Comparison of ENCODE assay signal across 23 cellular contexts in the genomic region with DNA sequence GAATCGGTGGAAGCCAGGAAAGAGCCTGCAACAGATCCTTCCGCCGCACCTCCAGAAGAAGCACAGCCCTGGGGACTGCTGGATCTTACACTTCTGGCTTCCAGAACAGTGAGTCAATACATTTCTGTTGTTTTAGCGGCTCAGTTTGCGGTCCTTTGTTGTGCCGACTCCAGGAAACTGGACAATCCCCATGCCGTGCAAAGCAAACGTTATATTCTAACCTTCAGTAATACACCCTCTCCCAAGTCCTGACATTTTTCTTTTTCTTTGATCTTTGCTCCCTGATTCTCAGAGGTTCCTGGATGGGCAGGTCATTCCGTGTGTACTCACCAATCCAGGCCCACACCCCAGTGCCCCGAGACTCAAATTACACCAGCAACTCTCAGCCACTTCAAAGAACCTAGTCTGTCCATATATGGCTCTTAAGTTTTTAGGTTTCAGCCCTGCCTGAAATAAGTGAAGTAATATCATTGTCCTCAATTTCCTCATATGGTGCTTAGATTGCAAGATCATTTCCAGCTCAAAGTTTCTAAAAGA.
A peak's percentile ranks its signal among the peaks of the same experiment; 100 is the strongest.
DNase-seq lines count a peak whose midpoint lies in the region; ATAC-seq, FAIRE-seq and TF ChIP-seq lines count a peak whose summit lies in the region.
"Had no signal": no experiment of that assay in that cellular context is flagged by ENCODE, and none has a peak within 500 bp of the region (broad histone marks: within the 10 kb centered on the region; RNA-seq: fewer than 3 reads in every experiment).

No MANE protein-coding gene starts in this region.

- H3K27me3 Mint-ChIP-seq in Caco-2 (ENCODE audit: insufficient read depth, unreplicated experiment) = no peaks in the 10 kb centered on the region
- H3K27me3 Mint-ChIP-seq: progenitor cell of endocrine pancreas had no signal

- no peak overlapping the region for H2BK15ac ChIP-seq in H1 (ENCODE audit: low read length)
- H2BK15ac ChIP-seq in mesenchymal stem cell (ENCODE audit: low read depth, poor library complexity, severe bottlenecking) = no peak overlapping the region

- no peak overlapping the region for H3K14ac ChIP-seq in H1 (ENCODE audit: insufficient read length)
- H3K14ac ChIP-seq in mesenchymal stem cell (ENCODE audit: low read length in 2 of 2) = no peak overlapping the region

- H3K9me3 Mint-ChIP-seq in Caco-2 (ENCODE audit: unreplicated experiment) = peaks cover 24% of the 10 kb centered on the region
- H3K9me3 Mint-ChIP-seq: T-helper 1 cell treated with Interleukin-12 subunit alpha and Interleukin-12 subunit beta and Interleukin-4 antibody, amounts not matched to agents 30 μg/mL and 1 μg/mL, for 36 hours had no signal

- FAIRE-seq in H1 (lab: Jason Lieb, UNC) = no peak

- TF ChIP-seq RAD21 in Ishikawa (IDR thresholded peaks at IDR 0.05; ENCODE audit: low read depth) (no peak), H1 (IDR thresholded peaks at IDR 0.05 in 1 of 2, conservative IDR thresholded peaks at IDR 0.05 in 1 of 2; ENCODE audit: low read depth in 2 of 2, low read length in 2 of 2) (no peak)

- H3K23ac ChIP-seq in H1 (ENCODE audit: insufficient read length) (no peak overlapping the region), mesenchymal stem cell (ENCODE audit: low read length in 2 of 2) (no peak overlapping the region)

- no peak overlapping the region for H4K8ac ChIP-seq in H1 (ENCODE audit: extremely low read depth, insufficient read depth, low read length)
- no peak overlapping the region for H4K8ac ChIP-seq in mesenchymal stem cell (ENCODE audit: low read length)

- H4K20me1 ChIP-seq in H1 (replicated peaks in 1 of 2; ENCODE audit: control insufficient read depth in 1 of 2, insufficient read depth in 2 of 2, low read length in 2 of 2) = no peaks in the 10 kb centered on the region
- no peaks in the 10 kb centered on the region for H4K20me1 ChIP-seq in OCI-LY7 (ENCODE audit: insufficient read depth, low read length)

- no peaks in the 10 kb centered on the region for H3K79me1 ChIP-seq in H1 (ENCODE audit: low read depth, low read length)
- no peaks in the 10 kb centered on the region for H3K79me1 ChIP-seq in mesenchymal stem cell (replicated peaks; ENCODE audit: low read length, poor library complexity, severe bottlenecking)

- TF ChIP-seq EP300 in Ishikawa (IDR thresholded peaks at IDR 0.05; ENCODE audit: borderline replicate concordance) = peak; percentile 34; the same call in 1 of the 2 replicates
- no peak for TF ChIP-seq EP300 in H1 (IDR thresholded peaks at IDR 0.05; ENCODE audit: borderline replicate concordance in 1 of 2, low read depth in 2 of 2, low read length in 2 of 2)

- H3K27ac ChIP-seq in H1 (ENCODE audit: low read depth, low read length) (no peak overlapping the region), mesenchymal stem cell (ENCODE audit: low read length, poor library complexity, severe bottlenecking) (peak overlapping the region; percentile 24), OCI-LY7 (ENCODE audit: low read depth, low read length, poor library complexity, severe bottlenecking) (no peak overlapping the region)
- H3K27ac ChIP-seq: ascending aorta, esophagus squamous epithelium, HL-60 had no signal

- no peak overlapping the region for H3K4me3 ChIP-seq in Caco-2 (ENCODE audit: low read depth, low read length)
- H3K4me3 ChIP-seq in H1 (ENCODE audit: extremely low read depth in 1 of 4, insufficient read depth in 2 of 4, low read depth in 3 of 4, low read length in 4 of 4) = no peak overlapping the region
- no peak overlapping the region for H3K4me3 ChIP-seq in mesenchymal stem cell (ENCODE audit: insufficient read depth in 1 of 2, low read depth in 1 of 2, low read length in 2 of 2)
- H3K4me3 ChIP-seq in OCI-LY7 (ENCODE audit: low read depth, low read length, poor library complexity, severe bottlenecking) = no peak overlapping the region
- H3K4me3 ChIP-seq: ascending aorta, esophagus squamous epithelium had no signal

- H3K79me2 ChIP-seq in H1 (ENCODE audit: control insufficient read depth in 1 of 2, insufficient read depth in 2 of 2, low read length in 2 of 2) (no peaks in the 10 kb centered on the region), OCI-LY7 (ENCODE audit: insufficient read depth, low read depth, low read length) (no peaks in the 10 kb centered on the region)

- peaks cover 5% of the 10 kb centered on the region for H3K36me3 Mint-ChIP-seq in Caco-2 (ENCODE audit: insufficient read depth, unreplicated experiment)
- H3K36me3 Mint-ChIP-seq: activated CD8-positive, alpha-beta memory T cell treated with anti-CD3 and anti-CD28 coated beads, Interleukin-2, amount 10 ng/mL, durations not matched to agents 7 days and 5 days; naive B cell had no signal

- H2AFZ ChIP-seq in H1 (ENCODE audit: low read length) (peak overlapping the region; percentile 98), mesenchymal stem cell (ENCODE audit: low read depth, low read length) (no peak overlapping the region), OCI-LY7 (ENCODE audit: low read length) (no peak overlapping the region)

- H2BK12ac ChIP-seq in H1 (ENCODE audit: low read depth, low read length) = no peak overlapping the region
- no peak overlapping the region for H2BK12ac ChIP-seq in mesenchymal stem cell (ENCODE audit: low read length in 2 of 2)

- H2BK120ac ChIP-seq in H1 (replicated peaks; ENCODE audit: low read depth, low read length) (no peak overlapping the region), mesenchymal stem cell (ENCODE audit: low read depth, low read length) (no peak overlapping the region)

- DNase-seq in Caco-2 = peak; percentile 74 to 81
- no peak for DNase-seq in H1 (ENCODE audit: low read depth in 1 of 2, low spot score in 2 of 2)
- DNase-seq in mesenchymal stem cell = no peak
- no peak for DNase-seq in activated CD8-positive, alpha-beta memory T cell treated with anti-CD3 and anti-CD28 coated beads, Interleukin-2, amount 50 U/mL, for 4 hours
- DNase-seq in stimulated activated CD4-positive, alpha-beta T cell treated with anti-CD3 and anti-CD28 coated beads, Interleukin-12 subunit alpha, Interleukin-12 subunit beta, amount 100 ng/mL, for 4 hours = no peak
- DNase-seq in OCI-LY7 (ENCODE audit: low spot score) = no peak
- DNase-seq: activated CD4-positive, CD25-positive, alpha-beta regulatory T cell; activated CD8-positive, alpha-beta memory T cell treated with anti-CD3 and anti-CD28 coated beads, Interleukin-2, amount 10 ng/mL, durations not matched to agents 7 days and 5 days; activated gamma-delta T cell treated with Interleukin-2 at 50 U/mL for 16 hours; DND-41; esophagus squamous epithelium; Karpas-422; left cardiac atrium; naive B cell; NCI-H1417 treated with DMSO at 0.1 percent for 48 hours; stimulated activated naive CD4-positive, alpha-beta T cell had no signal

- H3K9me2 ChIP-seq in OCI-LY7 (ENCODE audit: insufficient read depth, low read length) = no peaks in the 10 kb centered on the region

- TF ChIP-seq POLR2A in H1 (IDR thresholded peaks at IDR 0.05; ENCODE audit: control extremely low read depth in 1 of 2, low read depth in 2 of 2, low read length in 2 of 2) = no peak

- no TSS peak for BruUV-seq in Caco-2 (replicated peaks; lab: Mats Ljungman, UMichigan)
- no TSS peak for BruUV-seq in OCI-LY7 (replicated peaks; lab: Mats Ljungman, UMichigan)

- H3K9ac ChIP-seq in H1 (replicated peaks in 1 of 4; ENCODE audit: extremely low read depth in 1 of 4, low read depth in 3 of 4, low read length in 3 of 4) (no peak overlapping the region), mesenchymal stem cell (ENCODE audit: low read length) (no peak overlapping the region)

- no peaks in the 10 kb centered on the region for H3K36me3 ChIP-seq in Caco-2 (ENCODE audit: control insufficient read depth, insufficient read depth, low read length)
- no peaks in the 10 kb centered on the region for H3K36me3 ChIP-seq in H1 (ENCODE audit: control insufficient read depth in 2 of 4, insufficient read depth in 4 of 4, low read length in 3 of 4)
- H3K36me3 ChIP-seq in mesenchymal stem cell (ENCODE audit: control insufficient read depth in 1 of 2, insufficient read depth in 2 of 2, low read depth in 1 of 2, low read length in 2 of 2) = no peaks in the 10 kb centered on the region
- H3K36me3 ChIP-seq in OCI-LY7 (ENCODE audit: insufficient read depth, low read length) = no peaks in the 10 kb centered on the region
- H3K36me3 ChIP-seq: ascending aorta, esophagus squamous epithelium had no signal

- H2AK5ac ChIP-seq in H1 (ENCODE audit: low read depth, low read length) (no peak overlapping the region), mesenchymal stem cell (ENCODE audit: low read length, severe bottlenecking) (no peak overlapping the region)

- H3K9me3 ChIP-seq in Caco-2 (no peaks in the 10 kb centered on the region), H1 (ENCODE audit: insufficient read depth in 2 of 2, low read depth in 1 of 2, low read length in 1 of 2) (no peaks in the 10 kb centered on the region), mesenchymal stem cell (ENCODE audit: control insufficient read depth, low read length) (no peaks in the 10 kb centered on the region), OCI-LY7 (ENCODE audit: low read length) (no peaks in the 10 kb centered on the region)
- H3K9me3 ChIP-seq: ascending aorta, esophagus squamous epithelium had no signal

- no peak overlapping the region for H4K5ac ChIP-seq in H1 (ENCODE audit: insufficient read length, low read depth, low read length)

- H3K4me1 ChIP-seq in Caco-2 = peaks cover 48% of the 10 kb centered on the region
- H3K4me1 ChIP-seq in H1 (replicated peaks in 1 of 4; ENCODE audit: control insufficient read depth in 3 of 4, insufficient read depth in 4 of 4, low read length in 3 of 4) = peaks cover 0 to 3% (median under 1%) of the 10 kb centered on the region in 4 experiments; a peak in 1 of 7 replicates
- H3K4me1 ChIP-seq in mesenchymal stem cell (ENCODE audit: control insufficient read depth, insufficient read depth, low read depth, low read length) = peaks cover 4% of the 10 kb centered on the region
- H3K4me1 ChIP-seq in OCI-LY7 (ENCODE audit: insufficient read depth, low read length, poor library complexity, severe bottlenecking) = no peaks in the 10 kb centered on the region
- H3K4me1 ChIP-seq: ascending aorta had no signal

- H3K4me2 ChIP-seq in H1 (ENCODE audit: insufficient read depth in 1 of 2, low read depth in 2 of 2, low read length in 2 of 2) = no peak overlapping the region
- no peak overlapping the region for H3K4me2 ChIP-seq in mesenchymal stem cell (ENCODE audit: low read length, poor library complexity, severe bottlenecking)
- H3K4me2 ChIP-seq in OCI-LY7 (ENCODE audit: low read length) = no peak overlapping the region

- WGBS in H1 (ENCODE audit: extremely low coverage in 1 of 2, insufficient coverage in 1 of 2, insufficient read length in 1 of 2, insufficient replicate concordance in 2 of 2, low coverage in 1 of 2, low lambda C conversion rate in 2 of 2, missing lambda C conversion rate in 1 of 2), 2 experiments = 84% methylated on average over 10 of the region's 10 CpGs; no CpG with 5 or more reads in 1 of the 2 experiments
- WGBS in mesenchymal stem cell = 79% methylated on average over 10 of the region's 10 CpGs

- POLR2A ChIA-PET in Caco-2 (lab: Charles Lee) = no interaction called here
- POLR2A ChIA-PET in H1 (lab: Charles Lee; ENCODE audit: partially characterized antibody) = no interaction called here
- POLR2A ChIA-PET in OCI-LY7 (lab: Charles Lee) = no interaction called here

- H3K4me1 Mint-ChIP-seq in Caco-2 (ENCODE audit: low read depth, unreplicated experiment) = peaks cover 40% of the 10 kb centered on the region
- H3K4me1 Mint-ChIP-seq: activated CD8-positive, alpha-beta memory T cell treated with anti-CD3 and anti-CD28 coated beads, Interleukin-2, amount 10 ng/mL, durations not matched to agents 7 days and 5 days; naive B cell had no signal

- intact Hi-C loops in Caco-2 (cut with micrococcal nuclease; ENCODE audit: unreplicated experiment) = no loop called here
- intact Hi-C loops in OCI-LY7 (cut with micrococcal nuclease; ENCODE audit: unreplicated experiment) = no loop called here

- H3K18ac ChIP-seq in H1 (ENCODE audit: extremely low read depth, low read length) (no peak overlapping the region), mesenchymal stem cell (ENCODE audit: low read depth in 1 of 2, low read length in 2 of 2) (no peak overlapping the region)

- H3K4ac ChIP-seq in H1 (replicated peaks; ENCODE audit: insufficient read length, low read depth, low read length) (no peak overlapping the region), mesenchymal stem cell (ENCODE audit: low read depth in 1 of 2, low read length in 2 of 2) (no peak overlapping the region)

- CTCF ChIA-PET in Caco-2 (lab: Charles Lee) = interaction anchor here (0.6 kb wide), 1 partner anchor 1123 kb away, joined by 3 read pairs; no protein-coding TSS in a partner anchor
- CTCF ChIA-PET in H1 (lab: Charles Lee; ENCODE audit: partially characterized antibody) = no interaction called here
- CTCF ChIA-PET in OCI-LY7 (lab: Charles Lee; ENCODE audit: unreplicated experiment) = no interaction called here

- H2BK5ac ChIP-seq in H1 (ENCODE audit: low read depth, low read length) = no peak overlapping the region
- no peak overlapping the region for H2BK5ac ChIP-seq in mesenchymal stem cell (ENCODE audit: low read depth, low read length, poor library complexity, severe bottlenecking)

- H4K91ac ChIP-seq in H1 (replicated peaks; ENCODE audit: insufficient read length, low read length) (no peak overlapping the region), mesenchymal stem cell (ENCODE audit: low read length) (no peak overlapping the region)

- TF ChIP-seq CTCF in Caco-2 (IDR thresholded peaks at IDR 0.05; ENCODE audit: insufficient read depth in 1 of 2, low read depth in 1 of 2, low read length in 1 of 2, severe bottlenecking in 1 of 2, unreplicated experiment in 1 of 2) = no peak
- TF ChIP-seq CTCF in H1 (IDR thresholded peaks at IDR 0.05; ENCODE audit: control extremely low read depth in 1 of 3, insufficient read depth in 1 of 3, low read depth in 1 of 3, low read length in 3 of 3) = no peak
- TF ChIP-seq CTCF in OCI-LY7 (conservative IDR thresholded peaks at IDR 0.05; ENCODE audit: low read length) = no peak

- no peaks in the 10 kb centered on the region for H3K23me2 ChIP-seq in H1 (ENCODE audit: low read depth, low read length)

- no peak for ATAC-seq in GM19463 (IDR thresholded peaks at IDR 0.05; ENCODE audit: unreplicated experiment)
- ATAC-seq: activated CD8-positive, alpha-beta memory T cell treated with anti-CD3 and anti-CD28 coated beads, Interleukin-2, amount 10 ng/mL, durations not matched to agents 7 days and 5 days; left cardiac atrium had no signal

- H3K27me3 ChIP-seq in Caco-2 (replicated peaks; ENCODE audit: control insufficient read depth, insufficient read depth, low read length) (no peaks in the 10 kb centered on the region), H1 (replicated peaks in 1 of 4; ENCODE audit: control insufficient read depth in 3 of 4, extremely low read depth in 1 of 4, insufficient read depth in 3 of 4, low read length in 3 of 4) (no peaks in the 10 kb centered on the region), mesenchymal stem cell (ENCODE audit: control insufficient read depth in 1 of 2, insufficient read depth in 1 of 2, low read length in 2 of 2) (peaks cover 0 to 24% of the 10 kb centered on the region in 2 experiments)
- H3K27me3 ChIP-seq: ascending aorta had no signal

- H2BK20ac ChIP-seq in H1 (ENCODE audit: low read length) = no peak overlapping the region

- H3K56ac ChIP-seq in H1 (replicated peaks; ENCODE audit: insufficient read length, low read depth, low read length) = no peak overlapping the region

- peak overlapping the region; percentile 53 for H3K4me3 Mint-ChIP-seq in Caco-2 (ENCODE audit: unreplicated experiment)
- H3K4me3 Mint-ChIP-seq: activated CD8-positive, alpha-beta memory T cell treated with anti-CD3 and anti-CD28 coated beads, Interleukin-2, amount 10 ng/mL, durations not matched to agents 7 days and 5 days; dendritic cell treated with granulocyte-macrophage colony-stimulating factor and Interleukin-4, amounts not matched to agents 40 ng/mL and 50 ng/mL, for 4 days; naive B cell; T-helper 1 cell treated with Interleukin-12 subunit alpha and Interleukin-12 subunit beta and Interleukin-4 antibody, amounts not matched to agents 30 μg/mL and 1 μg/mL, for 36 hours had no signal

- peak overlapping the region; percentile 68 for H3K27ac Mint-ChIP-seq in Caco-2 (ENCODE audit: unreplicated experiment)
- H3K27ac Mint-ChIP-seq: activated CD8-positive, alpha-beta memory T cell treated with anti-CD3 and anti-CD28 coated beads, Interleukin-2, amount 10 ng/mL, durations not matched to agents 7 days and 5 days; dendritic cell treated with granulocyte-macrophage colony-stimulating factor and Interleukin-4, amounts not matched to agents 40 ng/mL and 50 ng/mL, for 4 days; naive B cell; progenitor cell of endocrine pancreas; T-helper 1 cell treated with Interleukin-12 subunit alpha and Interleukin-12 subunit beta and Interleukin-4 antibody, amounts not matched to agents 30 μg/mL and 1 μg/mL, for 36 hours had no signal

Comparison
In these comparisons a context has a peak if more than half of its experiments do, and no peak if none do; other contexts are left out.
1. DNase-seq: peak in Caco-2 (2 of 2); none in H1 (0 of 2), mesenchymal stem cell (single experiment), activated CD8-positive, alpha-beta memory T cell treated with anti-CD3 and anti-CD28 coated beads, Interleukin-2, amount 50 U/mL, for 4 hours (single experiment), stimulated activated CD4-positive, alpha-beta T cell treated with anti-CD3 and anti-CD28 coated beads, Interleukin-12 subunit alpha, Interleukin-12 subunit beta, amount 100 ng/mL, for 4 hours (single experiment) and OCI-LY7 (single experiment).